16 cellular contexts compared by ENCODE assay signal in genomic region chr6:1962201-1962600, GRCh38.
DNase-seq lines count a peak whose midpoint lies in the region; ATAC-seq, FAIRE-seq and TF ChIP-seq lines count a peak whose summit lies in the region.
"Had no signal": no experiment of that assay in that cellular context is flagged by ENCODE, and none has a peak within 500 bp of the region (broad histone marks: within the 10 kb centered on the region; RNA-seq: fewer than 3 reads in every experiment).

No MANE protein-coding gene starts in this region.

- DNase-seq in EH (ENCODE audit: low read depth) (peak; percentile 38), HFFc6 (no peak), bronchial epithelial cell (ENCODE audit: low read depth) (peak; percentile 22), osteoblast (ENCODE audit: insufficient read length, low spot score, missing footprints) (peak; percentile 65), cardiac septum (ENCODE audit: low spot score) (no peak), Right ventricle myocardium superior (no peak), NOMO-1 treated with dmso at 0.1 percent for 144 hours (lab: John Stamatoyannopoulos, UW; ENCODE audit: unreplicated experiment) (no peak)
- DNase-seq: 8988T; AML-193; CD4-positive, CD25-positive, alpha-beta regulatory T cell; DMS53; H7 had no signal

- TF ChIP-seq CTCF in HFFc6 (IDR thresholded peaks at IDR 0.05) = no peak
- TF ChIP-seq CTCF in bronchial epithelial cell (IDR thresholded peaks at IDR 0.05; ENCODE audit: insufficient read depth, low read length, severe bottlenecking) = no peak
- no peak for TF ChIP-seq CTCF in osteoblast (IDR thresholded peaks at IDR 0.05; ENCODE audit: extremely low read depth, low read depth, low read length)

- H3K27me3 ChIP-seq in bronchial epithelial cell (ENCODE audit: control insufficient read depth, insufficient read depth, low read length) (no peaks in the 10 kb centered on the region), osteoblast (ENCODE audit: insufficient read depth, low read length) (no peaks in the 10 kb centered on the region)
- H3K27me3 ChIP-seq: BLaER1 had no signal

- no peaks in the 10 kb centered on the region for H4K20me1 ChIP-seq in osteoblast (ENCODE audit: insufficient read depth, low read length)
- H4K20me1 ChIP-seq: BLaER1 had no signal

- H3K36me3 Mint-ChIP-seq in HFFc6 (ENCODE audit: low read depth) = no peaks in the 10 kb centered on the region

- H3K27ac ChIP-seq in osteoblast (ENCODE audit: low read depth, low read length) = no peak overlapping the region
- H3K27ac ChIP-seq: BLaER1 had no signal

- H3K4me3 ChIP-seq in bronchial epithelial cell (ENCODE audit: low read depth, low read length) (no peak overlapping the region), osteoblast (ENCODE audit: insufficient read depth, low read length) (no peak overlapping the region)
- H3K4me3 ChIP-seq: BLaER1, GM23338 had no signal

- no peaks in the 10 kb centered on the region for H3K36me3 ChIP-seq in bronchial epithelial cell (ENCODE audit: control insufficient read depth, insufficient read depth, low read length)
- no peaks in the 10 kb centered on the region for H3K36me3 ChIP-seq in osteoblast (ENCODE audit: insufficient read depth, low read length)

- intact Hi-C loops in cardiac septum (cut with DNase I) (no loop called here), Right ventricle myocardium superior (cut with DNase I) (no loop called here)

- peaks cover 19% of the 10 kb centered on the region for H3K4me1 Mint-ChIP-seq in HFFc6 (ENCODE audit: low read depth)

- no peaks in the 10 kb centered on the region for H3K9me3 ChIP-seq in osteoblast (ENCODE audit: low read depth, low read length)
- H3K9me3 ChIP-seq: BLaER1 had no signal

- no peaks in the 10 kb centered on the region for H3K4me1 ChIP-seq in osteoblast (ENCODE audit: insufficient read depth, low read length)
- H3K4me1 ChIP-seq: BLaER1 had no signal

- no peak for ATAC-seq in Right ventricle myocardium superior (ENCODE audit: poor library complexity)
- ATAC-seq: GM23338 had no signal

- H3K27me3 Mint-ChIP-seq in HFFc6 (ENCODE audit: insufficient read depth) = no peaks in the 10 kb centered on the region
- H3K27me3 Mint-ChIP-seq: CD4-positive, CD25-positive, alpha-beta regulatory T cell had no signal

- H3K4me2 ChIP-seq in osteoblast (ENCODE audit: insufficient read depth, low read length) = no peak overlapping the region
- H3K4me2 ChIP-seq: BLaER1, GM23338 had no signal

- H3K79me2 ChIP-seq in osteoblast (ENCODE audit: insufficient read depth, low read length) = no peaks in the 10 kb centered on the region

- peak overlapping the region; percentile 18; the same call in 1 of the 2 replicates for H3K27ac Mint-ChIP-seq in HFFc6
- H3K27ac Mint-ChIP-seq: GM23338 had no signal

- FAIRE-seq in bronchial epithelial cell (lab: Jason Lieb, UNC) = no peak
- FAIRE-seq: G401.6, GM12891 had no signal

- no peak overlapping the region for H3K4me3 Mint-ChIP-seq in HFFc6
- H3K4me3 Mint-ChIP-seq: CD4-positive, CD25-positive, alpha-beta regulatory T cell; GM23338 had no signal

- H3K9me3 Mint-ChIP-seq in HFFc6 = no peaks in the 10 kb centered on the region; the same call in 1 of the 2 replicates
- H3K9me3 Mint-ChIP-seq: GM23338 had no signal

- no peak overlapping the region for H2AFZ ChIP-seq in osteoblast (ENCODE audit: low read length)
- H2AFZ ChIP-seq: GM23338 had no signal

Comparison
In these comparisons a context has a peak if more than half of its experiments do, and no peak if none do; other contexts are left out.
1. DNase-seq: peak in EH (single experiment), bronchial epithelial cell (single experiment) and osteoblast (single experiment); none in HFFc6 (single experiment), cardiac septum (single experiment), Right ventricle myocardium superior (single experiment) and NOMO-1 treated with dmso at 0.1 percent for 144 hours (single experiment).